In the genomic region with DNA sequence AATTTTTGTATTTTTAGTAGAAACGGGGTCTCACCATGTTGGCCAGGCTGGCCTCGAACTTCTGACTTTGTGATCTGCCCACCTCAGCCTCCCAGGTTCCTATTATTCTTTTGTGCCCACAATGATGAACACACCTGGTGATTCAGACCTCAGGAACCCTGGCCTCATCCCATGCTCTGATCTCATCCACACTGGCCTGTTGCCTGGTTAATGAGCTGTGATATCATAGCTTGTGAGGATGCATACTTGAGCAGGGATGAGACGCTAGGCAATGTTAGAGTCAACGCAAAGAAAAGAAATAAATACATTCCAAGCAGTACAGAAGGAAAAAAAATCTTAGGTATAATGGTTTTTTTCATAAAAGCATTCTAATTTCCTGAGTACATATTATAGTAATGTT, we compare ENCODE assay signal across 18 cellular contexts.
DNase-seq lines count a peak whose midpoint lies in the region; ATAC-seq, FAIRE-seq and TF ChIP-seq lines count a peak whose summit lies in the region.
"Had no signal": no experiment of that assay in that cellular context is flagged by ENCODE, and none has a peak within 500 bp of the region (broad histone marks: within the 10 kb centered on the region; RNA-seq: fewer than 3 reads in every experiment).

No MANE protein-coding gene starts in this region.

- H3K9ac ChIP-seq in fibroblast of lung (ENCODE audit: insufficient read depth, low read length) = no peak overlapping the region

- ATAC-seq in SK-N-SH treated with all-trans-retinoic acid at 6 μM for 48 hours (peak; percentile 20; the same call in 1 of the 3 replicates), HG02840 (IDR thresholded peaks at IDR 0.05; ENCODE audit: low FRiP score, unreplicated experiment) (no peak)
- ATAC-seq: activated T-cell treated with anti-CD3 and anti-CD28 coated beads, Interleukin-2, amount 50 U/mL, for 72 hours; K562 had no signal

- no peak overlapping the region for H3K27ac Mint-ChIP-seq in HFFc6
- H3K27ac Mint-ChIP-seq: activated CD4-positive, alpha-beta T cell treated with anti-CD3 and anti-CD28 coated beads, Interleukin-2, amount 10 ng/mL, durations not matched to agents 24 days and 14 days; activated T-cell treated with anti-CD3 and anti-CD28 coated beads, Interleukin-2, amount 50 U/mL, for 72 hours had no signal

- H3K79me2 ChIP-seq in fibroblast of lung (ENCODE audit: control insufficient read depth, insufficient read depth, low read length) = no peaks in the 10 kb centered on the region

- H2AFZ ChIP-seq in fibroblast of lung (ENCODE audit: low read length) = no peak overlapping the region

- no peak for FAIRE-seq in GM12892 (lab: Jason Lieb, UNC)
- FAIRE-seq: K562 had no signal

- H3K4me1 ChIP-seq in fibroblast of lung (ENCODE audit: control insufficient read depth, extremely low read depth, insufficient read depth, low read length) = no peaks in the 10 kb centered on the region
- H3K4me1 ChIP-seq: adrenal gland, right lobe of liver had no signal

- no peak for TF ChIP-seq POLR2A in GM12892 (IDR thresholded peaks at IDR 0.05; ENCODE audit: low read depth, low read length)

- H4K20me1 ChIP-seq in fibroblast of lung (ENCODE audit: control insufficient read depth, extremely low read depth, insufficient read depth, low read length) = no peaks in the 10 kb centered on the region

- no peaks in the 10 kb centered on the region for H3K27me3 ChIP-seq in fibroblast of lung (ENCODE audit: control insufficient read depth, insufficient read depth, low read length)
- H3K27me3 ChIP-seq: adrenal gland, right lobe of liver had no signal

- no peaks in the 10 kb centered on the region for H3K36me3 Mint-ChIP-seq in HFFc6 (ENCODE audit: low read depth)

- no peaks in the 10 kb centered on the region for H3K36me3 ChIP-seq in fibroblast of lung (ENCODE audit: control insufficient read depth, insufficient read depth, low read length)
- H3K36me3 ChIP-seq: adrenal gland, right lobe of liver had no signal

- no peak overlapping the region for H3K27ac ChIP-seq in fibroblast of lung (ENCODE audit: insufficient read depth, low read length)
- H3K27ac ChIP-seq: adrenal gland, right lobe of liver had no signal

- no peak for TF ChIP-seq CTCF in HFFc6 (IDR thresholded peaks at IDR 0.05)
- TF ChIP-seq CTCF in fibroblast of lung (conservative IDR thresholded peaks at IDR 0.05 in 1 of 2, IDR thresholded peaks at IDR 0.05 in 1 of 2; ENCODE audit: low read depth in 1 of 2, low read length in 2 of 2) = no peak

- no peak overlapping the region for H3K4me3 Mint-ChIP-seq in HFFc6
- H3K4me3 Mint-ChIP-seq: activated CD4-positive, alpha-beta T cell treated with anti-CD3 and anti-CD28 coated beads, Interleukin-2, amount 10 ng/mL, durations not matched to agents 24 days and 14 days; activated T-cell treated with anti-CD3 and anti-CD28 coated beads, Interleukin-2, amount 50 U/mL, for 72 hours had no signal

- H3K9me3 Mint-ChIP-seq in HFFc6 = peaks cover 16% of the 10 kb centered on the region
- H3K9me3 Mint-ChIP-seq: activated CD4-positive, alpha-beta T cell treated with anti-CD3 and anti-CD28 coated beads, Interleukin-2, amount 10 ng/mL, durations not matched to agents 24 days and 14 days; activated T-cell treated with anti-CD3 and anti-CD28 coated beads, Interleukin-2, amount 50 U/mL, for 72 hours had no signal

- no peaks in the 10 kb centered on the region for H3K9me3 ChIP-seq in fibroblast of lung (ENCODE audit: control insufficient read depth, insufficient read depth, low read depth, low read length)
- H3K9me3 ChIP-seq: adrenal gland, right lobe of liver had no signal

- peaks cover 4% of the 10 kb centered on the region; the same call in 1 of the 2 replicates for H3K27me3 Mint-ChIP-seq in HFFc6 (ENCODE audit: insufficient read depth)

- no peak overlapping the region for H3K4me2 ChIP-seq in fibroblast of lung (ENCODE audit: extremely low read depth, insufficient read depth, low read length)

- peak; percentile 46 for DNase-seq in A172 (ENCODE audit: low spot score)
- peak; percentile 52 for DNase-seq in HFFc6
- DNase-seq in fibroblast of lung (ENCODE audit: low read depth in 2 of 2) = peak; percentile 21 to 91
- DNase-seq in stimulated activated CD4-positive, alpha-beta T cell treated with anti-CD3 and anti-CD28 coated beads, Interleukin-4, amount 100 ng/mL, for 1 hour = no peak
- DNase-seq in germinal center (ENCODE audit: low spot score) = no peak
- no peak for DNase-seq in GM12892 (ENCODE audit: insufficient read length)
- DNase-seq: activated CD4-positive, alpha-beta T cell treated with anti-CD3 and anti-CD28 coated beads, Interleukin-2, amount 10 ng/mL, durations not matched to agents 24 days and 14 days; activated T-cell treated with anti-CD3 and anti-CD28 coated beads, Interleukin-2, amount 50 U/mL, for 72 hours; GOT3; mesenchymal stem cell; NCI-H1436 treated with DMSO at 0.1 percent for 48 hours; NCI-H524 treated with DMSO at 0.1 percent for 48 hours; right lobe of liver; stimulated activated CD4-positive, alpha-beta T cell treated with anti-CD3 and anti-CD28 coated beads, Interleukin-2, amount 100 ng/mL, for 48 hours had no signal

- no peaks in the 10 kb centered on the region for H3K4me1 Mint-ChIP-seq in HFFc6 (ENCODE audit: low read depth)
- H3K4me1 Mint-ChIP-seq: activated CD4-positive, alpha-beta T cell treated with anti-CD3 and anti-CD28 coated beads, Interleukin-2, amount 10 ng/mL, durations not matched to agents 24 days and 14 days had no signal

- H3K4me3 ChIP-seq in fibroblast of lung (replicated peaks in 1 of 4; ENCODE audit: control extremely low read depth in 1 of 4, insufficient read depth in 1 of 4, low read depth in 3 of 4, low read length in 4 of 4) = no peak overlapping the region
- H3K4me3 ChIP-seq: adrenal gland, K562, right lobe of liver had no signal

TF ChIP-seq in SK-N-SH treated with all-trans-retinoic acid at 6 μM for 48 hours, 23 proteins besides CTCF, POLR2A, EP300 and RAD21 (continues in another document):
- TF ChIP-seq PPARA (CRISPR knock-in tag; IDR thresholded peaks at IDR 0.05; ENCODE audit: borderline replicate concordance) = no peak
- no peak for TF ChIP-seq RARB (CRISPR knock-in tag; IDR thresholded peaks at IDR 0.05)
- TF ChIP-seq ZC3H10 (CRISPR knock-in tag; IDR thresholded peaks at IDR 0.05) = no peak
- no peak for TF ChIP-seq GLIS3 (CRISPR knock-in tag; IDR thresholded peaks at IDR 0.05)
- TF ChIP-seq ZNF8 (CRISPR knock-in tag; IDR thresholded peaks at IDR 0.05) = no peak
- TF ChIP-seq, protein P1, sequence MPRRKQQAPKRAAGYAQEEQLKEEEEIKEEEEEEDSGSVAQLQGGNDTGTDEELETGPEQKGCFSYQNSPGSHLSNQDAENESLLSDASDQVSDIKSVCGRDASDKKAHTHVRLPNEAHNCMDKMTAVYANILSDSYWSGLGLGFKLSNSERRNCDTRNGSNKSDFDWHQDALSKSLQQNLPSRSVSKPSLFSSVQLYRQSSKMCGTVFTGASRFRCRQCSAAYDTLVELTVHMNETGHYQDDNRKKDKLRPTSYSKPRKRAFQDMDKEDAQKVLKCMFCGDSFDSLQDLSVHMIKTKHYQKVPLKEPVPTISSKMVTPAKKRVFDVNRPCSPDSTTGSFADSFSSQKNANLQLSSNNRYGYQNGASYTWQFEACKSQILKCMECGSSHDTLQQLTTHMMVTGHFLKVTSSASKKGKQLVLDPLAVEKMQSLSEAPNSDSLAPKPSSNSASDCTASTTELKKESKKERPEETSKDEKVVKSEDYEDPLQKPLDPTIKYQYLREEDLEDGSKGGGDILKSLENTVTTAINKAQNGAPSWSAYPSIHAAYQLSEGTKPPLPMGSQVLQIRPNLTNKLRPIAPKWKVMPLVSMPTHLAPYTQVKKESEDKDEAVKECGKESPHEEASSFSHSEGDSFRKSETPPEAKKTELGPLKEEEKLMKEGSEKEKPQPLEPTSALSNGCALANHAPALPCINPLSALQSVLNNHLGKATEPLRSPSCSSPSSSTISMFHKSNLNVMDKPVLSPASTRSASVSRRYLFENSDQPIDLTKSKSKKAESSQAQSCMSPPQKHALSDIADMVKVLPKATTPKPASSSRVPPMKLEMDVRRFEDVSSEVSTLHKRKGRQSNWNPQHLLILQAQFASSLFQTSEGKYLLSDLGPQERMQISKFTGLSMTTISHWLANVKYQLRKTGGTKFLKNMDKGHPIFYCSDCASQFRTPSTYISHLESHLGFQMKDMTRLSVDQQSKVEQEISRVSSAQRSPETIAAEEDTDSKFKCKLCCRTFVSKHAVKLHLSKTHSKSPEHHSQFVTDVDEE (CRISPR knock-in tag; IDR thresholded peaks at IDR 0.05) = no peak
- TF ChIP-seq, protein P2, sequence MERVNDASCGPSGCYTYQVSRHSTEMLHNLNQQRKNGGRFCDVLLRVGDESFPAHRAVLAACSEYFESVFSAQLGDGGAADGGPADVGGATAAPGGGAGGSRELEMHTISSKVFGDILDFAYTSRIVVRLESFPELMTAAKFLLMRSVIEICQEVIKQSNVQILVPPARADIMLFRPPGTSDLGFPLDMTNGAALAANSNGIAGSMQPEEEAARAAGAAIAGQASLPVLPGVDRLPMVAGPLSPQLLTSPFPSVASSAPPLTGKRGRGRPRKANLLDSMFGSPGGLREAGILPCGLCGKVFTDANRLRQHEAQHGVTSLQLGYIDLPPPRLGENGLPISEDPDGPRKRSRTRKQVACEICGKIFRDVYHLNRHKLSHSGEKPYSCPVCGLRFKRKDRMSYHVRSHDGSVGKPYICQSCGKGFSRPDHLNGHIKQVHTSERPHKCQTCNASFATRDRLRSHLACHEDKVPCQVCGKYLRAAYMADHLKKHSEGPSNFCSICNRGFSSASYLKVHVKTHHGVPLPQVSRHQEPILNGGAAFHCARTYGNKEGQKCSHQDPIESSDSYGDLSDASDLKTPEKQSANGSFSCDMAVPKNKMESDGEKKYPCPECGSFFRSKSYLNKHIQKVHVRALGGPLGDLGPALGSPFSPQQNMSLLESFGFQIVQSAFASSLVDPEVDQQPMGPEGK (CRISPR knock-in tag; IDR thresholded peaks at IDR 0.05; ENCODE audit: borderline replicate concordance) = no peak
- no peak for TF ChIP-seq ZNF565 (CRISPR knock-in tag; conservative IDR thresholded peaks at IDR 0.05; ENCODE audit: low read depth)
- no peak for TF ChIP-seq TCF4 (CRISPR knock-in tag; IDR thresholded peaks at IDR 0.05; ENCODE audit: borderline replicate concordance)
- no peak for TF ChIP-seq ESRRG (CRISPR knock-in tag; IDR thresholded peaks at IDR 0.05)
- TF ChIP-seq, protein P3, sequence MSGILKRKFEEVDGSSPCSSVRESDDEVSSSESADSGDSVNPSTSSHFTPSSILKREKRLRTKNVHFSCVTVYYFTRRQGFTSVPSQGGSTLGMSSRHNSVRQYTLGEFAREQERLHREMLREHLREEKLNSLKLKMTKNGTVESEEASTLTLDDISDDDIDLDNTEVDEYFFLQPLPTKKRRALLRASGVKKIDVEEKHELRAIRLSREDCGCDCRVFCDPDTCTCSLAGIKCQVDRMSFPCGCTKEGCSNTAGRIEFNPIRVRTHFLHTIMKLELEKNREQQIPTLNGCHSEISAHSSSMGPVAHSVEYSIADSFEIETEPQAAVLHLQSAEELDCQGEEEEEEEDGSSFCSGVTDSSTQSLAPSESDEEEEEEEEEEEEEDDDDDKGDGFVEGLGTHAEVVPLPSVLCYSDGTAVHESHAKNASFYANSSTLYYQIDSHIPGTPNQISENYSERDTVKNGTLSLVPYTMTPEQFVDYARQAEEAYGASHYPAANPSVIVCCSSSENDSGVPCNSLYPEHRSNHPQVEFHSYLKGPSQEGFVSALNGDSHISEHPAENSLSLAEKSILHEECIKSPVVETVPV (CRISPR knock-in tag; IDR thresholded peaks at IDR 0.05) = no peak

Comparison
In these comparisons a context has a peak if more than half of its experiments do, and no peak if none do; other contexts are left out.
1. DNase-seq: peak in A172 (single experiment), HFFc6 (single experiment) and fibroblast of lung (2 of 2); none in stimulated activated CD4-positive, alpha-beta T cell treated with anti-CD3 and anti-CD28 coated beads, Interleukin-4, amount 100 ng/mL, for 1 hour (single experiment), germinal center (single experiment) and GM12892 (single experiment).